23 cellular contexts compared by ENCODE assay signal in genomic region chr7:26899519-26899918, GRCh38. TPM values are rescaled to one million over a fixed set of nuclear protein-coding genes. Genes with fewer than 3 reads are reported as not detected.
A peak's percentile ranks its signal among the peaks of the same experiment; 100 is the strongest.
DNase-seq lines count a peak whose midpoint lies in the region; ATAC-seq, FAIRE-seq and TF ChIP-seq lines count a peak whose summit lies in the region.
"Had no signal": no experiment of that assay in that cellular context is flagged by ENCODE, and none has a peak within 500 bp of the region (broad histone marks: within the 10 kb centered on the region; RNA-seq: fewer than 3 reads in every experiment).

No MANE protein-coding gene starts in this region.

- intact Hi-C loops in Calu3 (cut with micrococcal nuclease; ENCODE audit: unreplicated experiment) (no loop called here), K562 (cut with micrococcal nuclease) (no loop called here)

- no peak for ATAC-seq in GM23338
- no peak for ATAC-seq in K562
- no peak for ATAC-seq in activated T-helper 17 cell treated with anti-CD3 and anti-CD28 coated beads, Interleukin-2, amount 50 U/mL, for 72 hours (replicated peaks)
- ATAC-seq: A549; CD8-positive, alpha-beta T cell had no signal

- H3K9me2 ChIP-seq in GM23338 (ENCODE audit: insufficient read depth) = no peaks in the 10 kb centered on the region

- H3K9me3 Mint-ChIP-seq in Calu3 (ENCODE audit: low read depth, unreplicated experiment) (no peaks in the 10 kb centered on the region), GM23338 (peaks cover 3% of the 10 kb centered on the region; the same call in 1 of the 3 replicates)
- H3K9me3 Mint-ChIP-seq in activated T-helper 17 cell treated with anti-CD3 and anti-CD28 coated beads, Interleukin-2, amount 50 U/mL, for 72 hours = no peaks in the 10 kb centered on the region
- H3K9me3 Mint-ChIP-seq: CD4-positive, alpha-beta T cell had no signal

- H3K27me3 Mint-ChIP-seq in Calu3 (ENCODE audit: unreplicated experiment) (no peaks in the 10 kb centered on the region), GM23338 (ENCODE audit: insufficient read depth, low read depth, poor library complexity) (no peaks in the 10 kb centered on the region)
- H3K27me3 Mint-ChIP-seq in activated T-helper 17 cell treated with anti-CD3 and anti-CD28 coated beads, Interleukin-2, amount 50 U/mL, for 72 hours = peaks cover 32% of the 10 kb centered on the region

- TF ChIP-seq EP300 in K562 (IDR thresholded peaks at IDR 0.05; ENCODE audit: low read length) = no peak

- no peak overlapping the region for H3K9ac ChIP-seq in K562 (ENCODE audit: insufficient read depth in 1 of 2, low read depth in 2 of 2, low read length in 2 of 2)
- H3K9ac ChIP-seq: BLaER1 treated with 17β-estradiol and CSF1 and Interleukin-3, amounts not matched to agents 10 nM and 100 nM had no signal

- in situ Hi-C loops in K562 (cut with MboI) = no loop called here

- 0 out of 2 replicates have a peak overlapping the region, but pooled peaks have one; percentile 30 for H2AFZ ChIP-seq in GM23338
- H2AFZ ChIP-seq in K562 (ENCODE audit: low read depth, low read length) = no peak overlapping the region
- no peak overlapping the region for H2AFZ ChIP-seq in osteoblast (ENCODE audit: low read length)

- H3K9me3 ChIP-seq in K562 (replicated peaks; ENCODE audit: control insufficient read depth, insufficient read depth, low read depth, low read length) = no peaks in the 10 kb centered on the region
- H3K9me3 ChIP-seq in osteoblast (ENCODE audit: low read depth, low read length) = no peaks in the 10 kb centered on the region
- H3K9me3 ChIP-seq: A549, Caco-2 had no signal

- WGBS in K562 (ENCODE audit: insufficient coverage, low coverage, missing lambda C conversion rate) = 0% methylated on average over 1 of the region's 1 CpG

- H3K4me3 ChIP-seq in GM23338 (no peak overlapping the region), K562 (no peak overlapping the region), osteoblast (ENCODE audit: insufficient read depth, low read length) (no peak overlapping the region)
- H3K4me3 ChIP-seq: A549; BLaER1 treated with 17β-estradiol and CSF1 and Interleukin-3, amounts not matched to agents 10 nM and 100 nM had no signal

- H3K27me3 ChIP-seq in GM23338 (ENCODE audit: insufficient read depth) (no peaks in the 10 kb centered on the region), K562 (ENCODE audit: control insufficient read depth in 2 of 2, insufficient read depth in 2 of 2, low read length in 2 of 2) (peaks cover 0 to 6% of the 10 kb centered on the region in 2 experiments; a peak in 2 of 5 replicates), osteoblast (ENCODE audit: insufficient read depth, low read length) (no peaks in the 10 kb centered on the region)
- H3K27me3 ChIP-seq: BLaER1 treated with 17β-estradiol and CSF1 and Interleukin-3, amounts not matched to agents 10 nM and 100 nM had no signal

- CTCF ChIA-PET in Calu3 (lab: Charles Lee) = interaction anchor here (1.0 kb wide), 1 partner anchor 221 kb away, joined by 4 read pairs; no protein-coding TSS in a partner anchor
- CTCF ChIA-PET in K562 (lab: Yijun Ruan, JAX; ENCODE audit: low intra/inter-chr PET ratio) = no interaction called here

- H3K36me3 ChIP-seq in GM23338 (ENCODE audit: insufficient read depth) (no peaks in the 10 kb centered on the region), K562 (ENCODE audit: control insufficient read depth, insufficient read depth, low read length) (no peaks in the 10 kb centered on the region), osteoblast (ENCODE audit: insufficient read depth, low read length) (no peaks in the 10 kb centered on the region)
- H3K36me3 ChIP-seq: BLaER1 treated with 17β-estradiol and CSF1 and Interleukin-3, amounts not matched to agents 10 nM and 100 nM had no signal

- H3K36me3 Mint-ChIP-seq in Calu3 (ENCODE audit: insufficient read depth, unreplicated experiment) (no peaks in the 10 kb centered on the region), GM23338 (ENCODE audit: low read depth) (no peaks in the 10 kb centered on the region)
- no peaks in the 10 kb centered on the region for H3K36me3 Mint-ChIP-seq in activated T-helper 17 cell treated with anti-CD3 and anti-CD28 coated beads, Interleukin-2, amount 50 U/mL, for 72 hours (ENCODE audit: low read depth)
- H3K36me3 Mint-ChIP-seq: CD8-positive, alpha-beta T cell had no signal

- H3K4me1 Mint-ChIP-seq in Calu3 (ENCODE audit: low read depth, unreplicated experiment) (peaks cover 15% of the 10 kb centered on the region), GM23338 (no peaks in the 10 kb centered on the region)
- no peaks in the 10 kb centered on the region for H3K4me1 Mint-ChIP-seq in activated T-helper 17 cell treated with anti-CD3 and anti-CD28 coated beads, Interleukin-2, amount 50 U/mL, for 72 hours
- H3K4me1 Mint-ChIP-seq: B cell had no signal

- DNase-seq in Calu3 (no peak), GM23338 (ENCODE audit: low spot score) (no peak), K562 (ENCODE audit: extremely low read depth in 1 of 4, low spot score in 3 of 4) (no peak), osteoblast (ENCODE audit: insufficient read length, low spot score, missing footprints) (no peak), activated gamma-delta T cell (lab: John Stamatoyannopoulos, UW) (no peak)
- DNase-seq in activated effector memory CD4-positive, alpha-beta T cell treated with Interleukin-2 at 50 U/mL for 16 hours = no peak
- DNase-seq: AML-193; Caco-2; CD4-positive, alpha-beta T cell; CD8-positive, alpha-beta T cell; DMS 273 treated with DMSO at 0.1 percent for 48 hours; DMS79; DND-41; EL; GF-D8 had no signal

- TF ChIP-seq RAD21 in K562 (CRISPR knock-in tag; conservative IDR thresholded peaks at IDR 0.05 in 1 of 2, IDR thresholded peaks at IDR 0.05 in 1 of 2) = no peak

- POLR2A ChIA-PET in K562 (lab: Yijun Ruan, JAX) = interaction anchor here (1.0 kb wide), 1 partner anchor 11 kb away, joined by 3 read pairs; no protein-coding TSS in a partner anchor

- no peak for TF ChIP-seq CTCF in Calu3 (IDR thresholded peaks at IDR 0.05; ENCODE audit: unreplicated experiment)
- no peak for TF ChIP-seq CTCF in GM23338 (conservative IDR thresholded peaks at IDR 0.05; ENCODE audit: low read depth in 2 of 2)
- no peak for TF ChIP-seq CTCF in K562 (IDR thresholded peaks at IDR 0.05 in 2 of 3, conservative IDR thresholded peaks at IDR 0.05 in 1 of 3; ENCODE audit: insufficient read depth in 2 of 3, low read depth in 1 of 3, low read length in 3 of 3)
- TF ChIP-seq CTCF in osteoblast (IDR thresholded peaks at IDR 0.05; ENCODE audit: extremely low read depth, low read depth, low read length) = no peak

- H3K27ac Mint-ChIP-seq in Calu3 (ENCODE audit: unreplicated experiment) = peak overlapping the region; percentile 16
- H3K27ac Mint-ChIP-seq in GM23338 = no peak overlapping the region
- no peak overlapping the region for H3K27ac Mint-ChIP-seq in activated T-helper 17 cell treated with anti-CD3 and anti-CD28 coated beads, Interleukin-2, amount 50 U/mL, for 72 hours
- H3K27ac Mint-ChIP-seq: B cell; CD4-positive, alpha-beta T cell; CD8-positive, alpha-beta T cell had no signal

- H3F3A ChIP-seq in GM23338 (replicated peaks; ENCODE audit: low read depth) = no peaks in the 10 kb centered on the region

- no peak for FAIRE-seq in K562 (lab: Jason Lieb, UNC)
- FAIRE-seq: A549, GM12891, GM19239 had no signal

- TF ChIP-seq POLR2A in K562 (conservative IDR thresholded peaks at IDR 0.05) = no peak

- H3K79me2 ChIP-seq in GM23338 (replicated peaks; ENCODE audit: insufficient read depth) (no peaks in the 10 kb centered on the region), K562 (ENCODE audit: control insufficient read depth, insufficient read depth, low read length) (no peaks in the 10 kb centered on the region), osteoblast (ENCODE audit: insufficient read depth, low read length) (no peaks in the 10 kb centered on the region)

- H3K4me2 ChIP-seq in GM23338 = no peak overlapping the region
- H3K4me2 ChIP-seq in K562 (ENCODE audit: insufficient read depth, low read length) = no peak overlapping the region
- H3K4me2 ChIP-seq in osteoblast (ENCODE audit: insufficient read depth, low read length) = peak overlapping the region; percentile 26
- H3K4me2 ChIP-seq: A549; BLaER1 treated with 17β-estradiol and CSF1 and Interleukin-3, amounts not matched to agents 10 nM and 100 nM had no signal

- no TSS peak for BruUV-seq in Calu3 (replicated peaks; lab: Mats Ljungman, UMichigan)
- no TSS peak for BruUV-seq in K562 (replicated peaks; lab: Mats Ljungman, UMichigan)

- H4K20me1 ChIP-seq in GM23338 (replicated peaks; ENCODE audit: insufficient read depth) (no peaks in the 10 kb centered on the region), K562 (replicated peaks; ENCODE audit: control insufficient read depth, insufficient read depth, low read length) (no peaks in the 10 kb centered on the region), osteoblast (ENCODE audit: insufficient read depth, low read length) (no peaks in the 10 kb centered on the region)
- H4K20me1 ChIP-seq: BLaER1 treated with 17β-estradiol and CSF1 and Interleukin-3, amounts not matched to agents 10 nM and 100 nM had no signal

- H3K4me1 ChIP-seq in GM23338 (ENCODE audit: insufficient read depth) = no peaks in the 10 kb centered on the region
- H3K4me1 ChIP-seq in K562 (replicated peaks in 1 of 2; ENCODE audit: control insufficient read depth in 2 of 2, insufficient read depth in 2 of 2, low read length in 2 of 2) = no peaks in the 10 kb centered on the region; a peak in 1 of 5 replicates
- H3K4me1 ChIP-seq in osteoblast (ENCODE audit: insufficient read depth, low read length) = no peaks in the 10 kb centered on the region
- H3K4me1 ChIP-seq: A549; BLaER1 treated with 17β-estradiol and CSF1 and Interleukin-3, amounts not matched to agents 10 nM and 100 nM; Caco-2 had no signal

- no peak overlapping the region for H3K4me3 Mint-ChIP-seq in Calu3 (ENCODE audit: low read depth, unreplicated experiment)
- no peak overlapping the region for H3K4me3 Mint-ChIP-seq in GM23338
- H3K4me3 Mint-ChIP-seq in activated T-helper 17 cell treated with anti-CD3 and anti-CD28 coated beads, Interleukin-2, amount 50 U/mL, for 72 hours = no peak overlapping the region
- H3K4me3 Mint-ChIP-seq: B cell; CD4-positive, alpha-beta T cell; CD8-positive, alpha-beta T cell had no signal

- H3K27ac ChIP-seq in GM23338 (ENCODE audit: low read depth) (no peak overlapping the region), K562 (ENCODE audit: extremely low read depth, low read depth, low read length) (no peak overlapping the region), osteoblast (ENCODE audit: low read depth, low read length) (no peak overlapping the region)
- H3K27ac ChIP-seq: 22Rv1; A549; BLaER1 treated with 17β-estradiol and CSF1 and Interleukin-3, amounts not matched to agents 10 nM and 100 nM; C4-2B had no signal

- no peaks in the 10 kb centered on the region for H3K9me1 ChIP-seq in K562 (ENCODE audit: control insufficient read depth, insufficient read depth, low read length)

RNA-seq across cellular contexts. Expression of gene SKAP2, which starts 35.1 kb away (rescaled TPM):
- total RNA-seq in Calu3 (2022) (68.1 and 83.1 TPM in 2 replicates), K562 (2014; rRNA removed) (4.2 and 5.5 TPM in 2 replicates), K562 (2014; rRNA removed; fragmentation: Illumina TruSeq; extraction: Trizol) (8.3 and 10.4 TPM in 2 replicates), K562 (2015; rRNA removed; fragmentation: Illumina TruSeq; extraction: Trizol) (8.3 and 10.7 TPM in 2 replicates), K562 (2021) (7.9 and 10.9 TPM in 2 replicates), osteoblast (19.5 and 21.8 TPM in 2 replicates)
- 2.5 and 4.0 TPM in 2 replicates for total RNA-seq in GM23338 (2014; rRNA removed; shearing (Covaris generic))
- polyA plus RNA-seq in GM23338 (2016; fragmentation: Nextera tagmentation; extraction: Ambion mirVana) (3.6 and 4.4 TPM in 2 replicates), K562 (2011; rRNA removed) (2.7 and 5.0 TPM in 2 replicates), K562 (2014; fragmentation: Illumina TruSeq; extraction: Trizol) (11.7 and 13.5 TPM in 2 replicates), K562 (2014; fragmentation: Nextera tagmentation; extraction: Ambion mirVana) (1 to 10 TPM; 8.2 to 8.7 TPM), K562 (2014; rRNA removed) (4.6 and 5.5 TPM in 2 replicates)
- 5.2 and 12.9 TPM in 2 replicates for total RNA-seq in K562 (2011; cell fraction: chromatin; rRNA removed; ENCODE audit: low replicate concordance)
- total RNA-seq in K562 (2011; cell fraction: nucleolus; rRNA removed) = 0.92 and 1.0 TPM in 2 replicates
- total RNA-seq in K562 (2011; cell fraction: nucleoplasm; rRNA removed) = 3.5 and 4.4 TPM in 2 replicates
- 0.73 and 1.2 TPM in 2 replicates for polyA plus RNA-seq in K562 (2011; cell fraction: cytosol; rRNA removed)
- 0.67 and 1.3 TPM in 2 replicates for polyA plus RNA-seq in K562 (2011; cell fraction: nucleus; rRNA removed)
- polyA plus RNA-seq in K562 (2012) = 9.3 and 15.3 TPM in 2 replicates
- polyA minus RNA-seq in K562 (2011; rRNA and poly(A)+ RNA removed) = 5.2 and 5.3 TPM in 2 replicates
- polyA minus RNA-seq in K562 (2011; cell fraction: cytosol; rRNA and poly(A)+ RNA removed) = 8.2 and 9.0 TPM in 2 replicates
- polyA minus RNA-seq in K562 (2011; cell fraction: nucleus; rRNA and poly(A)+ RNA removed) = 3.5 and 4.7 TPM in 2 replicates
- total RNA-seq in activated T-helper 17 cell treated with anti-CD3 and anti-CD28 coated beads, Interleukin-2, amount 50 U/mL, for 72 hours = 10 to 100 TPM; 11.5 to 14.3 TPM
